Comparison of ENCODE assay signal across 17 cellular contexts in genomic region chr9:136599811-136600660, GRCh38. TPM values are rescaled to one million over a fixed set of nuclear protein-coding genes. Genes with fewer than 3 reads are reported as not detected.
A peak's percentile ranks its signal among the peaks of the same experiment; 100 is the strongest.
DNase-seq lines count a peak whose midpoint lies in the region; ATAC-seq and TF ChIP-seq lines count a peak whose summit lies in the region.
"Had no signal": no experiment of that assay in that cellular context is flagged by ENCODE, and none has a peak within 500 bp of the region (broad histone marks: within the 10 kb centered on the region; RNA-seq: fewer than 3 reads in every experiment).

No MANE protein-coding gene starts in this region.

- H3K36me3 Mint-ChIP-seq in brain = no peaks in the 10 kb centered on the region

- no peaks in the 10 kb centered on the region for H3K36me3 ChIP-seq in left ventricle myocardium inferior
- H3K36me3 ChIP-seq: spleen, uterus had no signal

- H3K27ac ChIP-seq in left ventricle myocardium inferior (replicated peaks) (no peak overlapping the region), layer of hippocampus (ENCODE audit: low read depth, low read length) (peak overlapping the region; percentile 68)
- H3K27ac ChIP-seq: spleen, uterus had no signal

- TF ChIP-seq CTCF in left ventricle myocardium inferior (IDR thresholded peaks at IDR 0.05; ENCODE audit: borderline replicate concordance) (no peak), brain (conservative IDR thresholded peaks at IDR 0.05) (no peak)

- peaks cover 0 to 6% (median 0%) of the 10 kb centered on the region in 5 experiments for H3K9me3 Mint-ChIP-seq in brain
- H3K9me3 Mint-ChIP-seq: CD4-positive, alpha-beta T cell had no signal

- intact Hi-C loops in Right ventricle myocardium inferior (cut with DNase I) = no loop called here
- intact Hi-C loops in left ventricle myocardium inferior (cut with micrococcal nuclease) = no loop called here

- H3K4me1 ChIP-seq in left ventricle myocardium inferior = peaks cover 32% of the 10 kb centered on the region
- H3K4me1 ChIP-seq: uterus had no signal

- peak overlapping the region; percentile 75 to 99 (median 94) for H3K27ac Mint-ChIP-seq in brain
- H3K27ac Mint-ChIP-seq: CD4-positive, alpha-beta T cell; T-helper 2 cell treated with Interferon-gamma antibody and Interleukin-4, amounts not matched to agents 5 μg/mL and 100 μg/mL, for 36 hours had no signal

- H3K4me3 ChIP-seq in left ventricle myocardium inferior = no peak overlapping the region
- H3K4me3 ChIP-seq: spleen, uterus had no signal

- H3K9me3 ChIP-seq in left ventricle myocardium inferior (replicated peaks) = no peaks in the 10 kb centered on the region
- H3K9me3 ChIP-seq: spleen, uterus had no signal

- peaks cover 4% of the 10 kb centered on the region for H3K27me3 Mint-ChIP-seq in brain

- DNase-seq in Right ventricle myocardium inferior (ENCODE audit: missing footprints) = peak; percentile 66
- DNase-seq in left ventricle myocardium inferior = no peak
- DNase-seq in retina = peak; percentile 85
- DNase-seq in GOT3 (lab: John Stamatoyannopoulos, UW) = no peak
- DNase-seq: activated CD4-positive, CD25-positive, alpha-beta regulatory T cell treated with anti-CD3 and anti-CD28 coated beads, Interleukin-2, amount 50 U/mL, for 72 hours; activated gamma-delta T cell; CD4-positive, alpha-beta T cell; kidney glomerular epithelial cell; NCI-H1436 treated with DMSO at 0.1 percent for 48 hours; SHP77 treated with DMSO at 0.1 percent for 48 hours; spleen; uterus had no signal

- peaks cover 59% of the 10 kb centered on the region for H3K4me1 Mint-ChIP-seq in brain

- H3K27me3 ChIP-seq in left ventricle myocardium inferior (ENCODE audit: low read depth) = no peaks in the 10 kb centered on the region
- H3K27me3 ChIP-seq in layer of hippocampus (ENCODE audit: control insufficient read depth, insufficient read depth, low read length) = no peaks in the 10 kb centered on the region
- H3K27me3 ChIP-seq: uterus had no signal

- ATAC-seq in Right ventricle myocardium inferior (peak; percentile 17), GM19463 (IDR thresholded peaks at IDR 0.05; ENCODE audit: unreplicated experiment) (no peak), HG02571 (IDR thresholded peaks at IDR 0.05; ENCODE audit: unreplicated experiment) (no peak)

- H3K4me3 Mint-ChIP-seq in brain = peak overlapping the region in 2 of 5 experiments; percentile 43 to 63
- H3K4me3 Mint-ChIP-seq: CD4-positive, alpha-beta T cell; T-helper 2 cell treated with Interferon-gamma antibody and Interleukin-4, amounts not matched to agents 5 μg/mL and 100 μg/mL, for 36 hours had no signal

RNA-seq across cellular contexts. Expression of gene NOTCH1, which starts 54.2 kb away (rescaled TPM):
- total RNA-seq in Right ventricle myocardium inferior = 18.7 TPM
- 17.6 TPM for total RNA-seq in left ventricle myocardium inferior
- polyA plus RNA-seq in brain (ENCODE audit: insufficient read depth, low read depth, low replicate concordance) = 12.3 TPM

Comparison
In these comparisons a context has a peak if more than half of its experiments do, and no peak if none do; other contexts are left out.
1. DNase-seq: peak in Right ventricle myocardium inferior (single experiment) and retina (single experiment); none in left ventricle myocardium inferior (single experiment) and GOT3 (single experiment).